In genomic region chr11:1946812-1947480, GRCh38 we compare ENCODE assay signal across 8 cellular contexts. TPM values are rescaled to one million over a fixed set of nuclear protein-coding genes. Genes with fewer than 3 reads are reported as not detected.
DNase-seq lines count a peak whose midpoint lies in the region; TF ChIP-seq lines count a peak whose summit lies in the region.

Gene MRPL23 (plus strand): TSS chr11:1947332. CDS start chr11:1947363, 31 bp downstream.

- H3K27me3 ChIP-seq in dorsolateral prefrontal cortex: no peaks in the 10 kb centered on the region

- no peaks in the 10 kb centered on the region for H3K4me1 Mint-ChIP-seq in CD14-positive monocyte
- H3K4me1 Mint-ChIP-seq in neural crest cell: no peaks in the 10 kb centered on the region

- DNase-seq in CD14-positive monocyte (ENCODE audit: low spot score) (no peak), HT1080 (ENCODE audit: low read depth) (no peak), dorsolateral prefrontal cortex (peak in 4 of 10 donors; percentile 1 to 48 (median 34)), neural crest cell (ENCODE audit: low read depth, low spot score) (no peak), NCI-H1105 (lab: John Stamatoyannopoulos, UW) (no peak), RWPE1 (ENCODE audit: low spot score) (no peak), NCI-H2227 (lab: John Stamatoyannopoulos, UW; ENCODE audit: unreplicated experiment) (no peak)
- DNase-seq in effector CD4-positive, alpha-beta T cell: no peak

- CTCF ChIA-PET in RWPE1 (lab: Yijun Ruan, JAX): interaction anchor here (0.8 to 2.5 kb wide), 4 partner anchors 21 to 253 kb away, joined by 3 to 16 read pairs (median 6); no protein-coding TSS in a partner anchor

- H3K9me3 Mint-ChIP-seq in CD14-positive monocyte (no peaks in the 10 kb centered on the region), neural crest cell (no peaks in the 10 kb centered on the region)

- POLR2A ChIA-PET in RWPE1 (lab: Yijun Ruan, JAX; ENCODE audit: low non-redundant PET): no interaction called here

- H3K4me3 ChIP-seq in dorsolateral prefrontal cortex: no peak within 1 kb of the TSS

- H3K27ac ChIP-seq in dorsolateral prefrontal cortex (no peak within 1 kb of the TSS), RWPE1 (no peak within 1 kb of the TSS)

- no peak within 1 kb of the TSS for H3K27ac Mint-ChIP-seq in CD14-positive monocyte
- H3K27ac Mint-ChIP-seq in neural crest cell (ENCODE audit: unreplicated experiment): no peak within 1 kb of the TSS

- H3K36me3 Mint-ChIP-seq in CD14-positive monocyte (no peaks in the 10 kb centered on the region), neural crest cell (ENCODE audit: low read depth) (no peaks in the 10 kb centered on the region)

- H3K27me3 Mint-ChIP-seq in CD14-positive monocyte (ENCODE audit: low read depth in 3 of 3) (no peaks in the 10 kb centered on the region), neural crest cell (ENCODE audit: low read depth) (no peaks in the 10 kb centered on the region)

- intact Hi-C loops in CD14-positive monocyte (cut with micrococcal nuclease) (no loop called here), dorsolateral prefrontal cortex (cut with DNase I) (no loop called here)

- no peak for TF ChIP-seq CTCF in CD14-positive monocyte (IDR thresholded peaks at IDR 0.05)
- no peak for TF ChIP-seq CTCF in dorsolateral prefrontal cortex (IDR thresholded peaks at IDR 0.05 in 54 of 56, conservative IDR thresholded peaks at IDR 0.05 in 2 of 56; ENCODE audit: low read depth in 1 of 56, partially characterized antibody in 56 of 56)
- TF ChIP-seq CTCF in neural crest cell (conservative IDR thresholded peaks at IDR 0.05): no peak
- TF ChIP-seq CTCF in RWPE1 (conservative IDR thresholded peaks at IDR 0.05; ENCODE audit: low read depth): no peak

- H3K4me3 Mint-ChIP-seq in CD14-positive monocyte (no peak within 1 kb of the TSS), neural crest cell (no peak within 1 kb of the TSS)

RNA-seq across cellular contexts. Expression of gene MRPL23, which starts in this region (rescaled TPM):
- polyA plus RNA-seq in CD14-positive monocyte: 10 to 100 TPM; 19.3 to 51.1 TPM
- total RNA-seq in HT1080 (2014; rRNA removed; shearing (Covaris generic)): 73.2 and 118 TPM in 2 replicates
- 113 and 134 TPM in 2 replicates for polyA plus RNA-seq in HT1080 (2015; cell fraction: cytosol; rRNA removed)
- polyA plus RNA-seq in HT1080 (2015; cell fraction: nucleus; rRNA removed): 91.3 and 95.7 TPM in 2 replicates
- 10 to 100 TPM; 16.8 to 67.4 (median 46.0) TPM for total RNA-seq in dorsolateral prefrontal cortex
- total RNA-seq in neural crest cell: 60.8 and 66.7 TPM in 2 replicates
